Comparison of ENCODE assay signal across 8 cellular contexts in genomic region chr12:56127485-56127887, GRCh38. TPM values are rescaled to one million over a fixed set of nuclear protein-coding genes. Genes with fewer than 3 reads are reported as not detected.
DNase-seq lines count a peak whose midpoint lies in the region; ATAC-seq, FAIRE-seq and TF ChIP-seq lines count a peak whose summit lies in the region.

No MANE protein-coding gene starts in this region.

- H3K4me1 ChIP-seq in Caco-2 (peaks cover 29% of the 10 kb centered on the region), Panc1 (ENCODE audit: control insufficient read depth, insufficient read depth, low read length) (peaks cover 29% of the 10 kb centered on the region), endothelial cell of umbilical vein (ENCODE audit: control insufficient read depth, extremely low read depth, insufficient read depth, low read length) (peaks cover 28% of the 10 kb centered on the region), pancreas (peaks cover 10 to 27% (median 12%) of the 10 kb centered on the region in 3 donors)

- no peak for ATAC-seq in Panc1
- no peak for ATAC-seq in pancreas
- ATAC-seq in GM19455 (IDR thresholded peaks at IDR 0.05; ENCODE audit: unreplicated experiment) = no peak

- intact Hi-C loops in Caco-2 (cut with micrococcal nuclease; ENCODE audit: unreplicated experiment) = loop anchor here (2.0 kb wide), 3 partner anchors 61 to 139 kb away; partner anchors contain the start of genes ANKRD52, COQ10A and SMARCC2
- intact Hi-C loops in Panc1 (cut with micrococcal nuclease; ENCODE audit: unreplicated experiment) = no loop called here
- intact Hi-C loops in endothelial cell of umbilical vein (cut with micrococcal nuclease) = no loop called here
- intact Hi-C loops in pancreas (cut with DNase I) = loop anchor here in 1 of 3 donors (2.0 to 10.0 kb wide), 2 partner anchors 61 to 327 kb away; partner anchors contain the start of genes MIP and SMARCC2

- no peak overlapping the region for H2AFZ ChIP-seq in endothelial cell of umbilical vein (ENCODE audit: low read depth, low read length)

- dilution Hi-C loops in endothelial cell of umbilical vein (cut with MboI; ENCODE audit: extremely low pct_ligation_motif_present, low sequenced_read_pairs) = no loop called here

- H3K27me3 Mint-ChIP-seq in Caco-2 (ENCODE audit: insufficient read depth, unreplicated experiment) = no peaks in the 10 kb centered on the region

- peaks cover 55% of the 10 kb centered on the region for H3K36me3 Mint-ChIP-seq in Caco-2 (ENCODE audit: insufficient read depth, unreplicated experiment)

- peak overlapping the region; percentile 82 for H3K4me2 ChIP-seq in endothelial cell of umbilical vein (ENCODE audit: insufficient read depth, low read length)

- TF ChIP-seq CTCF in Caco-2 (IDR thresholded peaks at IDR 0.05; ENCODE audit: insufficient read depth in 1 of 2, low read depth in 1 of 2, low read length in 1 of 2, severe bottlenecking in 1 of 2, unreplicated experiment in 1 of 2) (no peak), Panc1 (IDR thresholded peaks at IDR 0.05) (no peak), endothelial cell of umbilical vein (IDR thresholded peaks at IDR 0.05; ENCODE audit: extremely low read depth in 1 of 2, insufficient read depth in 1 of 2, low read depth in 1 of 2, low read length in 2 of 2) (no peak), pancreas (IDR thresholded peaks at IDR 0.05) (no peak)

- 1% methylated on average over 8 of the region's 8 CpGs for WGBS in pancreas, 2 donors

- BruUV-seq in Caco-2 (replicated peaks; lab: Mats Ljungman, UMichigan) (TSS peak; percentile 98), Panc1 (replicated peaks; lab: Mats Ljungman, UMichigan) (TSS peak; percentile 92), endothelial cell of umbilical vein (replicated peaks; lab: Mats Ljungman, UMichigan) (TSS peak; percentile 92)

- no peaks in the 10 kb centered on the region for H3K27me3 ChIP-seq in Caco-2 (replicated peaks; ENCODE audit: control insufficient read depth, insufficient read depth, low read length)
- H3K27me3 ChIP-seq in Panc1 (ENCODE audit: control insufficient read depth, insufficient read depth, low read length) = no peaks in the 10 kb centered on the region
- H3K27me3 ChIP-seq in endothelial cell of umbilical vein (ENCODE audit: control insufficient read depth in 2 of 2, insufficient read depth in 2 of 2, low read length in 2 of 2) = no peaks in the 10 kb centered on the region
- H3K27me3 ChIP-seq in pancreas = no peaks in the 10 kb centered on the region

- H3K4me3 ChIP-seq in Caco-2 (ENCODE audit: low read depth, low read length) (peak overlapping the region; percentile 40), Panc1 (ENCODE audit: low read depth in 2 of 2, low read length in 2 of 2) (peak overlapping the region; percentile 93 to 96), endothelial cell of umbilical vein (replicated peaks in 1 of 3; ENCODE audit: insufficient read depth in 1 of 3, low read depth in 1 of 3, low read length in 3 of 3) (peak overlapping the region in 2 of 3 experiments; percentile 20 to 48), pancreas (peak overlapping the region in 2 of 4 donors; percentile 24 to 31)

- no peaks in the 10 kb centered on the region for H4K20me1 ChIP-seq in endothelial cell of umbilical vein (replicated peaks; ENCODE audit: control insufficient read depth, extremely low read depth, insufficient read depth, low read length)

- no peak for FAIRE-seq in endothelial cell of umbilical vein (lab: Jason Lieb, UNC)
- no peak for FAIRE-seq in pancreas (lab: Jason Lieb, UNC)

- H3K9me3 Mint-ChIP-seq in Caco-2 (ENCODE audit: unreplicated experiment) = no peaks in the 10 kb centered on the region

- DNase-seq in Caco-2 (no peak), Panc1 (ENCODE audit: low read depth, low spot score) (no peak), endothelial cell of umbilical vein (ENCODE audit: low read depth, low spot score) (no peak), pancreas (no peak), 8988T (no peak), G401 (ENCODE audit: low spot score) (no peak), NCI-H774 (lab: John Stamatoyannopoulos, UW) (no peak)

- H3K9ac ChIP-seq in endothelial cell of umbilical vein (replicated peaks; ENCODE audit: extremely low read depth, insufficient read depth, low read length) = peak overlapping the region; percentile 37

- POLR2A ChIA-PET in Caco-2 (lab: Charles Lee) (interaction anchor here (0.6 to 2.0 kb wide), 15 partner anchors 9 to 152 kb away, joined by 3 to 27 read pairs (median 8); partner anchors contain the start of genes ANKRD52, MYL6, MYL6B and PA2G4), Panc1 (lab: Charles Lee) (interaction anchor here (0.6 to 1.3 kb wide), 5 partner anchors 10 to 682 kb away, joined by 3 to 6 read pairs (median 3); partner anchors contain the start of genes RNF41, SMARCC2 and ZC3H10), endothelial cell of umbilical vein (lab: Charles Lee) (interaction anchor here (0.5 to 2.6 kb wide), 11 partner anchors 9 to 94 kb away, joined by 3 to 38 read pairs (median 5); partner anchors contain the start of genes MYL6, PA2G4, RNF41 and SMARCC2)

- H3K9me3 ChIP-seq in Caco-2 = no peaks in the 10 kb centered on the region
- H3K9me3 ChIP-seq in Panc1 (ENCODE audit: control insufficient read depth, insufficient read depth, low read depth, low read length) = no peaks in the 10 kb centered on the region
- no peaks in the 10 kb centered on the region for H3K9me3 ChIP-seq in endothelial cell of umbilical vein (replicated peaks; ENCODE audit: control insufficient read depth, insufficient read depth, low read length)
- no peaks in the 10 kb centered on the region for H3K9me3 ChIP-seq in pancreas

- peak overlapping the region; percentile 89 for H3K4me3 Mint-ChIP-seq in Caco-2 (ENCODE audit: unreplicated experiment)

- H3K36me3 ChIP-seq in Caco-2 (ENCODE audit: control insufficient read depth, insufficient read depth, low read length) = peaks cover 4% of the 10 kb centered on the region
- peaks cover 5% of the 10 kb centered on the region; the same call in 1 of the 2 replicates for H3K36me3 ChIP-seq in Panc1 (ENCODE audit: control insufficient read depth, insufficient read depth, low read length)
- H3K36me3 ChIP-seq in endothelial cell of umbilical vein (ENCODE audit: control insufficient read depth in 2 of 2, extremely low read depth in 1 of 2, insufficient read depth in 2 of 2, low read length in 2 of 2) = peaks cover 4 to 20% of the 10 kb centered on the region in 2 experiments
- H3K36me3 ChIP-seq in pancreas = peaks cover 2 to 19% (median 4%) of the 10 kb centered on the region in 3 donors

- peak overlapping the region; percentile 94 for H3K27ac ChIP-seq in Panc1 (ENCODE audit: low read length)
- H3K27ac ChIP-seq in endothelial cell of umbilical vein (ENCODE audit: insufficient read depth, low read depth, low read length) = peak overlapping the region; percentile 46
- peak overlapping the region; percentile 47 to 91 (median 67) for H3K27ac ChIP-seq in pancreas

- H3K4me1 Mint-ChIP-seq in Caco-2 (ENCODE audit: low read depth, unreplicated experiment) = peaks cover 35% of the 10 kb centered on the region

- peak overlapping the region; percentile 91 for H3K27ac Mint-ChIP-seq in Caco-2 (ENCODE audit: unreplicated experiment)

- H3K79me2 ChIP-seq in endothelial cell of umbilical vein (ENCODE audit: control insufficient read depth, insufficient read depth, low read length) = peaks cover 19% of the 10 kb centered on the region

- in situ Hi-C loops in Panc1 (cut with HindIII; ENCODE audit: low pct_unique_long_range_greater_than_20kb, low sequenced_read_pairs) = no loop called here
- in situ Hi-C loops in G401 (cut with HindIII; ENCODE audit: low sequenced_read_pairs) = no loop called here

- H3K9me1 ChIP-seq in endothelial cell of umbilical vein (replicated peaks; ENCODE audit: control insufficient read depth, extremely low read depth, insufficient read depth, low read length) = no peaks in the 10 kb centered on the region

- CTCF ChIA-PET in Caco-2 (lab: Charles Lee) (interaction anchor here (0.5 to 2.8 kb wide), 20 partner anchors 8 to 509 kb away, joined by 3 to 66 read pairs (median 4); partner anchors contain the start of genes MYL6, MYL6B, PA2G4 and RAB5B), Panc1 (lab: Charles Lee) (interaction anchor here (0.6 to 1.8 kb wide), 4 partner anchors 9 to 428 kb away, joined by 3 to 14 read pairs (median 6); partner anchors contain the start of gene ZC3H10), endothelial cell of umbilical vein (lab: Charles Lee) (interaction anchor here (0.6 to 3.1 kb wide), 17 partner anchors 9 to 389 kb away, joined by 3 to 40 read pairs (median 5); partner anchors contain the start of genes MYL6, MYL6B, RNF41 and SMARCC2)

- TF ChIP-seq POLR2A in endothelial cell of umbilical vein (IDR thresholded peaks at IDR 0.05; ENCODE audit: low read depth, low read length) = no peak

RNA-seq across cellular contexts. Expression of gene ESYT1, which starts 0.6 kb away (rescaled TPM):
- total RNA-seq in Caco-2 (2022) (70.4 and 79.0 TPM in 2 replicates), Panc1 (2021; ENCODE audit: unreplicated experiment) (152 TPM), endothelial cell of umbilical vein (133 and 161 TPM in 2 replicates), pancreas (10 to 100 TPM; 42.8 to 55.1 (median 46.5) TPM)
- 100 TPM for polyA plus RNA-seq in Panc1 (2012; ENCODE audit: insufficient read length)
- polyA plus RNA-seq in endothelial cell of umbilical vein (233 and 234 TPM in 2 replicates), pancreas (10 to 100 TPM; 22.5 to 40.2 TPM)
- 159 and 161 TPM in 2 replicates for polyA plus RNA-seq in endothelial cell of umbilical vein (2011; cell fraction: cytosol; rRNA removed)
- 247 and 260 TPM in 2 replicates for polyA plus RNA-seq in endothelial cell of umbilical vein (2011; cell fraction: nucleus; rRNA removed)
- polyA plus RNA-seq in endothelial cell of umbilical vein (2012) = 106 and 110 TPM in 2 replicates
- 309 and 339 TPM in 2 replicates for polyA minus RNA-seq in endothelial cell of umbilical vein
- polyA minus RNA-seq in endothelial cell of umbilical vein (2011; cell fraction: cytosol; rRNA and poly(A)+ RNA removed) = 102 TPM
- polyA minus RNA-seq in endothelial cell of umbilical vein (2011; cell fraction: nucleus; rRNA and poly(A)+ RNA removed) = 90.2 and 91.4 TPM in 2 replicates
- 108 and 114 TPM in 2 replicates for total RNA-seq in G401 (2014; rRNA removed; shearing (Covaris generic))

RNA-seq across cellular contexts. Expression of gene ZC3H10, which starts 9.4 kb away (rescaled TPM):
- total RNA-seq in Caco-2 (2022) = 3.5 and 4.4 TPM in 2 replicates
- 6.0 TPM for total RNA-seq in Panc1 (2021; ENCODE audit: unreplicated experiment)
- 5.0 TPM for polyA plus RNA-seq in Panc1 (2012; ENCODE audit: insufficient read length)
- total RNA-seq in endothelial cell of umbilical vein = 8.7 and 10.1 TPM in 2 replicates
- 2.6 and 3.0 TPM in 2 replicates for polyA plus RNA-seq in endothelial cell of umbilical vein
- polyA plus RNA-seq in endothelial cell of umbilical vein (2011; cell fraction: cytosol; rRNA removed) = 1.3 and 1.5 TPM in 2 replicates
- polyA plus RNA-seq in endothelial cell of umbilical vein (2011; cell fraction: nucleus; rRNA removed) = 5.0 and 6.5 TPM in 2 replicates
- polyA plus RNA-seq in endothelial cell of umbilical vein (2012) = 3.1 and 3.8 TPM in 2 replicates
- polyA minus RNA-seq in endothelial cell of umbilical vein = 12.2 and 15.4 TPM in 2 replicates
- polyA minus RNA-seq in endothelial cell of umbilical vein (2011; cell fraction: cytosol; rRNA and poly(A)+ RNA removed) = 3.3 TPM
- polyA minus RNA-seq in endothelial cell of umbilical vein (2011; cell fraction: nucleus; rRNA and poly(A)+ RNA removed) = 13.9 and 21.3 TPM in 2 replicates
- total RNA-seq in pancreas = 1 to 10 TPM; 2.6 to 4.1 (median 3.2) TPM
- 1 to 10 TPM; 1.9 to 3.0 TPM for polyA plus RNA-seq in pancreas
- 2.9 and 3.3 TPM in 2 replicates for total RNA-seq in G401 (2014; rRNA removed; shearing (Covaris generic))

RNA-seq across cellular contexts. Expression of gene RPL41, which starts 11.1 kb away (rescaled TPM):
- total RNA-seq in Caco-2 (2022) (3,009 and 3,051 TPM in 2 replicates), Panc1 (2021; ENCODE audit: unreplicated experiment) (2,264 TPM), endothelial cell of umbilical vein (3,212 and 3,428 TPM in 2 replicates), pancreas (1,000 to 10,000 TPM; 2,275 to 3,960 (median 2,741) TPM)
- polyA plus RNA-seq in Panc1 (2012; ENCODE audit: insufficient read length) = 5,429 TPM
- polyA plus RNA-seq in endothelial cell of umbilical vein (9,033 and 9,990 TPM in 2 replicates), pancreas (1,000 to 10,000 TPM; 1,821 to 3,381 TPM)
- polyA plus RNA-seq in endothelial cell of umbilical vein (2011; cell fraction: cytosol; rRNA removed) = 14,118 and 16,245 TPM in 2 replicates
- polyA plus RNA-seq in endothelial cell of umbilical vein (2011; cell fraction: nucleus; rRNA removed) = 3,801 and 4,276 TPM in 2 replicates
- 9,351 and 9,763 TPM in 2 replicates for polyA plus RNA-seq in endothelial cell of umbilical vein (2012)
- polyA minus RNA-seq in endothelial cell of umbilical vein = 1,710 and 2,069 TPM in 2 replicates
- polyA minus RNA-seq in endothelial cell of umbilical vein (2011; cell fraction: cytosol; rRNA and poly(A)+ RNA removed) = 1,085 TPM
- 238 and 301 TPM in 2 replicates for polyA minus RNA-seq in endothelial cell of umbilical vein (2011; cell fraction: nucleus; rRNA and poly(A)+ RNA removed)
- total RNA-seq in G401 (2014; rRNA removed; shearing (Covaris generic)) = 3,225 and 5,126 TPM in 2 replicates

RNA-seq across cellular contexts. Expression of gene PA2G4, which starts 23.1 kb away (rescaled TPM):
- total RNA-seq in Caco-2 (2022) = 178 and 190 TPM in 2 replicates
- 175 TPM for total RNA-seq in Panc1 (2021; ENCODE audit: unreplicated experiment)
- polyA plus RNA-seq in Panc1 (2012; ENCODE audit: insufficient read length) = 159 TPM
- 170 and 188 TPM in 2 replicates for total RNA-seq in endothelial cell of umbilical vein
- polyA plus RNA-seq in endothelial cell of umbilical vein = 94.2 and 121 TPM in 2 replicates
- polyA plus RNA-seq in endothelial cell of umbilical vein (2011; cell fraction: cytosol; rRNA removed) = 223 and 250 TPM in 2 replicates
- 154 and 214 TPM in 2 replicates for polyA plus RNA-seq in endothelial cell of umbilical vein (2011; cell fraction: nucleus; rRNA removed)
- 200 and 296 TPM in 2 replicates for polyA plus RNA-seq in endothelial cell of umbilical vein (2012)
- 85.5 and 96.0 TPM in 2 replicates for polyA minus RNA-seq in endothelial cell of umbilical vein
- 177 TPM for polyA minus RNA-seq in endothelial cell of umbilical vein (2011; cell fraction: cytosol; rRNA and poly(A)+ RNA removed)
- polyA minus RNA-seq in endothelial cell of umbilical vein (2011; cell fraction: nucleus; rRNA and poly(A)+ RNA removed) = 41.8 and 42.7 TPM in 2 replicates
- total RNA-seq in pancreas = 10 to 100 TPM; 30.1 to 59.8 (median 42.7) TPM
- 10 to 100 TPM; 38.2 to 43.5 TPM for polyA plus RNA-seq in pancreas
- total RNA-seq in G401 (2014; rRNA removed; shearing (Covaris generic)) = 357 and 451 TPM in 2 replicates

RNA-seq across cellular contexts. Expression of gene MYL6B, which starts 24.9 kb away (rescaled TPM):
- total RNA-seq in Caco-2 (2022) (40.5 and 44.8 TPM in 2 replicates), Panc1 (2021; ENCODE audit: unreplicated experiment) (66.5 TPM), endothelial cell of umbilical vein (135 and 137 TPM in 2 replicates), pancreas (10 to 100 TPM in 5 of 6 donors, 1 to 10 TPM in 1; 6.7 to 18.2 (median 14.7) TPM)
- 236 TPM for polyA plus RNA-seq in Panc1 (2012; ENCODE audit: insufficient read length)
- polyA plus RNA-seq in endothelial cell of umbilical vein (130 and 185 TPM in 2 replicates), pancreas (10 to 100 TPM; 39.3 to 65.9 TPM)
- polyA plus RNA-seq in endothelial cell of umbilical vein (2011; cell fraction: cytosol; rRNA removed) = 126 and 160 TPM in 2 replicates
- polyA plus RNA-seq in endothelial cell of umbilical vein (2011; cell fraction: nucleus; rRNA removed) = 61.3 and 80.4 TPM in 2 replicates
- polyA plus RNA-seq in endothelial cell of umbilical vein (2012) = 94.9 and 153 TPM in 2 replicates
- polyA minus RNA-seq in endothelial cell of umbilical vein = 46.8 and 54.7 TPM in 2 replicates
- 28.4 TPM for polyA minus RNA-seq in endothelial cell of umbilical vein (2011; cell fraction: cytosol; rRNA and poly(A)+ RNA removed)
- polyA minus RNA-seq in endothelial cell of umbilical vein (2011; cell fraction: nucleus; rRNA and poly(A)+ RNA removed) = 11.9 and 12.2 TPM in 2 replicates
- total RNA-seq in G401 (2014; rRNA removed; shearing (Covaris generic)) = 115 and 166 TPM in 2 replicates
